In genomic region chr7:128030263-128030998, GRCh38 we compare ENCODE assay signal across 1 cellular context.
TF ChIP-seq lines count a peak whose summit lies in the region.

No MANE protein-coding gene starts in this region.

TF ChIP-seq in H1, 55 proteins besides CTCF, POLR2A, EP300 and RAD21 (continued from another document):
- no peak for TF ChIP-seq MAFK (IDR thresholded peaks at IDR 0.05; ENCODE audit: low read depth, low read length)
- TF ChIP-seq KDM1A (IDR thresholded peaks at IDR 0.05; ENCODE audit: borderline replicate concordance, low read length): no peak
- no peak for TF ChIP-seq RXRA (IDR thresholded peaks at IDR 0.05; ENCODE audit: insufficient read depth, low read depth, low read length)
- TF ChIP-seq EZH2 (IDR thresholded peaks at IDR 0.05; ENCODE audit: low read depth, low read length, severe bottlenecking): no peak
- no peak for TF ChIP-seq HDAC6 (IDR thresholded peaks at IDR 0.05; ENCODE audit: low read depth, low read length)
- TF ChIP-seq SAP30 (IDR thresholded peaks at IDR 0.05; ENCODE audit: insufficient read depth, insufficient replicate concordance, low read length): peak; percentile 58
- no peak for TF ChIP-seq RFX5 (IDR thresholded peaks at IDR 0.05; ENCODE audit: borderline replicate concordance, low read depth, low read length)
- TF ChIP-seq SP1 (IDR thresholded peaks at IDR 0.05; ENCODE audit: low read depth, low read length): no peak
- TF ChIP-seq SIN3A (conservative IDR thresholded peaks at IDR 0.05 in 1 of 2, IDR thresholded peaks at IDR 0.05 in 1 of 2; ENCODE audit: low read depth in 1 of 2, low read length in 2 of 2): no peak
- no peak for TF ChIP-seq TCF12 (IDR thresholded peaks at IDR 0.05; ENCODE audit: low read depth, low read length)
- no peak for TF ChIP-seq SP2 (IDR thresholded peaks at IDR 0.05; ENCODE audit: low read length)
- no peak for TF ChIP-seq JUN (IDR thresholded peaks at IDR 0.05; ENCODE audit: low read depth, low read length)
- TF ChIP-seq POLR2AphosphoS5 (IDR thresholded peaks at IDR 0.05; ENCODE audit: low read depth, low read length): no peak; the same call in none of the 2 replicates
- TF ChIP-seq KDM5A (IDR thresholded peaks at IDR 0.05; ENCODE audit: low read length): no peak
- 0 out of 2 replicates have a peak, but pooled peaks have one; percentile 0 for TF ChIP-seq TAF1 (IDR thresholded peaks at IDR 0.05; ENCODE audit: low read depth, low read length)
- TF ChIP-seq SP4 (IDR thresholded peaks at IDR 0.05; ENCODE audit: low read length): no peak
- TF ChIP-seq FOSL1 (IDR thresholded peaks at IDR 0.05; ENCODE audit: insufficient read depth, low read depth, low read length): no peak
- TF ChIP-seq E2F6 (IDR thresholded peaks at IDR 0.05): peak; percentile 92
- TF ChIP-seq ASH2L (IDR thresholded peaks at IDR 0.05; ENCODE audit: low read length): peak; percentile 70
- no peak for TF ChIP-seq POU5F1 (IDR thresholded peaks at IDR 0.05; ENCODE audit: low read depth, low read length)
- no peak for TF ChIP-seq EGR1 (IDR thresholded peaks at IDR 0.05; ENCODE audit: borderline replicate concordance, low read depth, low read length)
- peak; percentile 93 for TF ChIP-seq MAX (IDR thresholded peaks at IDR 0.05)
